Comparison of ENCODE assay signal across 17 cellular contexts in genomic region chr6:66094615-66095014, GRCh38.
DNase-seq lines count a peak whose midpoint lies in the region; ATAC-seq, FAIRE-seq and TF ChIP-seq lines count a peak whose summit lies in the region.
"Had no signal": no experiment of that assay in that cellular context is flagged by ENCODE, and none has a peak within 500 bp of the region (broad histone marks: within the 10 kb centered on the region; RNA-seq: fewer than 3 reads in every experiment).

No MANE protein-coding gene starts in this region.

- no peak overlapping the region for H3K9ac ChIP-seq in kidney (ENCODE audit: low read length in 2 of 2)

- DNase-seq in left ventricle myocardium superior = peak; percentile 17
- DNase-seq in right atrium auricular region (ENCODE audit: low spot score) = no peak
- peak; percentile 56 for DNase-seq in kidney
- DNase-seq in sigmoid colon = peak; percentile 38
- no peak for DNase-seq in T-helper 9 cell
- no peak for DNase-seq in activated CD4-positive, alpha-beta T cell treated with anti-CD3 and anti-CD28 coated beads, Interleukin-2, amount 10 ng/mL, durations not matched to agents 7 days and 5 days
- DNase-seq: C1 segment of cervical spinal cord; Calu3; CD4-positive, alpha-beta memory T cell; COR-L47; DMS53; DMS79 treated with DMSO at 0.1 percent for 48 hours; GF-D8; H9 had no signal

- WGBS in sigmoid colon, 2 donors = 97% methylated on average over 27 of the region's 27 CpGs

- H3K4me1 ChIP-seq in right atrium auricular region (no peaks in the 10 kb centered on the region), kidney (ENCODE audit: control insufficient read depth in 1 of 2, insufficient read depth in 1 of 2, low read depth in 1 of 2, low read length in 2 of 2) (no peaks in the 10 kb centered on the region), sigmoid colon (no peaks in the 10 kb centered on the region)

- no peaks in the 10 kb centered on the region for H3K4me1 Mint-ChIP-seq in activated CD4-positive, alpha-beta T cell treated with anti-CD3 and anti-CD28 coated beads, Interleukin-2, amount 10 ng/mL, durations not matched to agents 7 days and 5 days
- H3K4me1 Mint-ChIP-seq: CD4-positive, alpha-beta memory T cell; GM23338; H9 had no signal

- no peak for ATAC-seq in left ventricle myocardium superior
- ATAC-seq: GM23338, HCT116 had no signal

- no peak for FAIRE-seq in kidney (lab: Jason Lieb, UNC)
- FAIRE-seq: GM12891 had no signal

- H3K36me3 ChIP-seq in right atrium auricular region (no peaks in the 10 kb centered on the region), kidney (ENCODE audit: control insufficient read depth in 1 of 2, insufficient read depth in 2 of 2, low read length in 2 of 2) (no peaks in the 10 kb centered on the region), sigmoid colon (no peaks in the 10 kb centered on the region)

- POLR2A ChIA-PET in activated CD4-positive, alpha-beta T cell treated with anti-CD3 and anti-CD28 coated beads, Interleukin-2, amount 10 ng/mL, durations not matched to agents 7 days and 5 days (lab: Charles Lee) = no interaction called here

- no peak overlapping the region for H3K4me3 Mint-ChIP-seq in activated CD4-positive, alpha-beta T cell treated with anti-CD3 and anti-CD28 coated beads, Interleukin-2, amount 10 ng/mL, durations not matched to agents 7 days and 5 days
- H3K4me3 Mint-ChIP-seq: CD4-positive, alpha-beta memory T cell; GM23338; H9 had no signal

- H3K9me3 ChIP-seq in right atrium auricular region (no peaks in the 10 kb centered on the region), kidney (ENCODE audit: control insufficient read depth in 1 of 2, low read length in 2 of 2) (no peaks in the 10 kb centered on the region), sigmoid colon (no peaks in the 10 kb centered on the region)

- TF ChIP-seq CTCF in right atrium auricular region (IDR thresholded peaks at IDR 0.05) (no peak), kidney (IDR thresholded peaks at IDR 0.05; ENCODE audit: borderline replicate concordance, extremely low read depth, insufficient read depth) (no peak), sigmoid colon (IDR thresholded peaks at IDR 0.05) (no peak)

- H3K27ac ChIP-seq in right atrium auricular region (no peak overlapping the region), kidney (ENCODE audit: low read depth in 2 of 2, low read length in 2 of 2) (no peak overlapping the region), sigmoid colon (no peak overlapping the region)

- no peak overlapping the region for H3K27ac Mint-ChIP-seq in activated CD4-positive, alpha-beta T cell treated with anti-CD3 and anti-CD28 coated beads, Interleukin-2, amount 10 ng/mL, durations not matched to agents 7 days and 5 days
- H3K27ac Mint-ChIP-seq: CD4-positive, alpha-beta memory T cell; GM23338; H9 had no signal

- H3K27me3 Mint-ChIP-seq in activated CD4-positive, alpha-beta T cell treated with anti-CD3 and anti-CD28 coated beads, Interleukin-2, amount 10 ng/mL, durations not matched to agents 7 days and 5 days = no peaks in the 10 kb centered on the region
- H3K27me3 Mint-ChIP-seq: CD4-positive, alpha-beta memory T cell had no signal

- peaks cover 19% of the 10 kb centered on the region for H3K9me3 Mint-ChIP-seq in activated CD4-positive, alpha-beta T cell treated with anti-CD3 and anti-CD28 coated beads, Interleukin-2, amount 10 ng/mL, durations not matched to agents 7 days and 5 days

- no peak for TF ChIP-seq EP300 in sigmoid colon (IDR thresholded peaks at IDR 0.05)

- intact Hi-C loops in left ventricle myocardium superior (cut with micrococcal nuclease) = no loop called here
- intact Hi-C loops in kidney (cut with DNase I) = no loop called here
- intact Hi-C loops in sigmoid colon (cut with DNase I) = no loop called here

- CTCF ChIA-PET in activated CD4-positive, alpha-beta T cell treated with anti-CD3 and anti-CD28 coated beads, Interleukin-2, amount 10 ng/mL, durations not matched to agents 7 days and 5 days (lab: Charles Lee) = no interaction called here

- H3K27me3 ChIP-seq in right atrium auricular region (no peaks in the 10 kb centered on the region), sigmoid colon (no peaks in the 10 kb centered on the region)

- H3K4me3 ChIP-seq in right atrium auricular region = no peak overlapping the region
- no peak overlapping the region for H3K4me3 ChIP-seq in kidney (ENCODE audit: low read length in 2 of 2)
- no peak overlapping the region for H3K4me3 ChIP-seq in sigmoid colon
- H3K4me3 ChIP-seq: GM23338 had no signal

- TF ChIP-seq POLR2A in sigmoid colon (IDR thresholded peaks at IDR 0.05) = no peak

- no peaks in the 10 kb centered on the region for H3K36me3 Mint-ChIP-seq in activated CD4-positive, alpha-beta T cell treated with anti-CD3 and anti-CD28 coated beads, Interleukin-2, amount 10 ng/mL, durations not matched to agents 7 days and 5 days (ENCODE audit: low read depth)
- H3K36me3 Mint-ChIP-seq: CD4-positive, alpha-beta memory T cell had no signal

Comparison
In these comparisons a context has a peak if more than half of its experiments do, and no peak if none do; other contexts are left out.
1. DNase-seq: peak in left ventricle myocardium superior (single experiment), kidney (single experiment) and sigmoid colon (single experiment); none in right atrium auricular region (single experiment), T-helper 9 cell (single experiment) and activated CD4-positive, alpha-beta T cell treated with anti-CD3 and anti-CD28 coated beads, Interleukin-2, amount 10 ng/mL, durations not matched to agents 7 days and 5 days (single experiment).